ENCODE assay signal across 27 cellular contexts in genomic region chr14:57275023-57275664, GRCh38.
"Had no signal": no experiment of that assay in that cellular context is flagged by ENCODE, and none has a peak within 500 bp of the region (broad histone marks: within the 10 kb centered on the region; RNA-seq: fewer than 3 reads in every experiment).

No MANE protein-coding gene starts in this region.

- H3K4me3 Mint-ChIP-seq: activated naive CD4-positive, alpha-beta T cell treated with anti-CD3 and anti-CD28 coated beads, Interleukin-2, amount 10 ng/mL, durations not matched to agents 7 days and 5 days; brain; dendritic cell treated with granulocyte-macrophage colony-stimulating factor and Interleukin-4, amounts not matched to agents 40 ng/mL and 50 ng/mL, for 4 days; natural killer cell; T-cell; T-helper 2 cell treated with Interferon-gamma antibody and Interleukin-4, amounts not matched to agents 5 μg/mL and 100 μg/mL, for 36 hours had no signal

- H3K27me3 Mint-ChIP-seq: activated naive CD4-positive, alpha-beta T cell treated with anti-CD3 and anti-CD28 coated beads, Interleukin-2, amount 10 ng/mL, durations not matched to agents 7 days and 5 days; brain; dendritic cell treated with granulocyte-macrophage colony-stimulating factor and Interleukin-4, amounts not matched to agents 40 ng/mL and 50 ng/mL, for 4 days; T-cell had no signal

- H3K9me3 ChIP-seq: ovary, prostate gland, spleen, thoracic aorta, upper lobe of left lung had no signal

- H3K27me3 ChIP-seq: ovary, spleen, upper lobe of left lung had no signal

- H3K27ac ChIP-seq: ovary, prostate gland, spleen, thoracic aorta, upper lobe of left lung, WERI-Rb-1 had no signal

- ATAC-seq: left ventricle myocardium superior, natural killer cell, T-cell had no signal

- H3K36me3 ChIP-seq: ovary, prostate gland had no signal

- H3K4me1 ChIP-seq: prostate gland had no signal

- H3K4me3 ChIP-seq: ovary, prostate gland, spleen, thoracic aorta, upper lobe of left lung had no signal

- H3K27ac Mint-ChIP-seq: activated naive CD4-positive, alpha-beta T cell treated with anti-CD3 and anti-CD28 coated beads, Interleukin-2, amount 10 ng/mL, durations not matched to agents 7 days and 5 days; brain; dendritic cell treated with granulocyte-macrophage colony-stimulating factor and Interleukin-4, amounts not matched to agents 40 ng/mL and 50 ng/mL, for 4 days; T-cell; T-helper 2 cell treated with Interferon-gamma antibody and Interleukin-4, amounts not matched to agents 5 μg/mL and 100 μg/mL, for 36 hours had no signal

- H3K9me3 Mint-ChIP-seq: activated naive CD4-positive, alpha-beta T cell treated with anti-CD3 and anti-CD28 coated beads, Interleukin-2, amount 10 ng/mL, durations not matched to agents 7 days and 5 days; dendritic cell treated with granulocyte-macrophage colony-stimulating factor and Interleukin-4, amounts not matched to agents 40 ng/mL and 50 ng/mL, for 4 days; natural killer cell; T-cell; T-helper 2 cell treated with Interferon-gamma antibody and Interleukin-4, amounts not matched to agents 5 μg/mL and 100 μg/mL, for 36 hours had no signal

- DNase-seq: activated CD4-positive, alpha-beta T cell treated with anti-CD3 and anti-CD28 coated beads, Interleukin-2, amount 50 U/mL, for 1 hour; activated CD4-positive, CD25-positive, alpha-beta regulatory T cell treated with anti-CD3 and anti-CD28 coated beads, Interleukin-2, amount 50 U/mL, for 72 hours; activated CD8-positive, alpha-beta memory T cell treated with anti-CD3 and anti-CD28 coated beads, Interleukin-2, amount 50 U/mL, for 48 hours; activated effector memory CD4-positive, alpha-beta T cell treated with Interleukin-2 at 50 U/mL for 16 hours; activated naive CD4-positive, alpha-beta T cell treated with anti-CD3 and anti-CD28 coated beads, Interleukin-2, amount 10 ng/mL, durations not matched to agents 7 days and 5 days; activated T-cell treated with anti-CD3 and anti-CD28 coated beads, Interleukin-2, amount 50 U/mL, for 48 hours; anterior cingulate cortex; caudate nucleus; effector CD4-positive, alpha-beta T cell; erythroblast; hypothalamus; left ventricle myocardium superior; mammary epithelial cell; midbrain; natural killer cell; ovary; spleen; stimulated activated CD4-positive, alpha-beta T cell treated with anti-CD3 and anti-CD28 coated beads, Interleukin-4, amount 100 ng/mL, for 1 hour; stimulated activated naive CD4-positive, alpha-beta T cell; T-cell; upper lobe of left lung; WERI-Rb-1 had no signal

- H3K36me3 Mint-ChIP-seq: natural killer cell had no signal
